ENCODE assay signal across 8 cellular contexts in genomic region chr13:112969692-112970338, GRCh38. TPM values are rescaled to one million over a fixed set of nuclear protein-coding genes. Genes with fewer than 3 reads are reported as not detected.
DNase-seq lines count a peak whose midpoint lies in the region; ATAC-seq lines count a peak whose summit lies in the region.

No MANE protein-coding gene starts in this region.

- DNase-seq in caudate nucleus (lab: John Stamatoyannopoulos, UW) = peak in 1 of 61 donors; percentile 37
- no peak for DNase-seq in naive B cell
- no peak for DNase-seq in NCI-H2227 (lab: John Stamatoyannopoulos, UW; ENCODE audit: unreplicated experiment)
- no peak for DNase-seq in cerebellar nuclear complex (lab: John Stamatoyannopoulos, UW)

- H3K79me2 ChIP-seq in ACC112 (ENCODE audit: control insufficient read depth, insufficient read depth, low read length, unreplicated experiment) = no peaks in the 10 kb centered on the region

- H3K4me1 ChIP-seq in ACC112 (ENCODE audit: control insufficient read depth, insufficient read depth, low read length, unreplicated experiment) = no peaks in the 10 kb centered on the region
- H3K4me1 ChIP-seq in HUES6 (ENCODE audit: control insufficient read depth, insufficient read depth, low read length) = no peaks in the 10 kb centered on the region; the same call in 1 of the 2 replicates

- ATAC-seq in naive B cell (ENCODE audit: low read depth in 2 of 2) (no peak), GM19397 (IDR thresholded peaks at IDR 0.05; ENCODE audit: unreplicated experiment) (no peak), HG03432 (IDR thresholded peaks at IDR 0.05; ENCODE audit: unreplicated experiment) (no peak)

- H3K4me3 ChIP-seq in ACC112 (ENCODE audit: low read depth, low read length) = 0 out of 2 replicates have a peak overlapping the region, but pooled peaks have one; percentile 5
- H3K4me3 ChIP-seq in HUES6 (ENCODE audit: low read depth, low read length) = peak overlapping the region; percentile 55

- no peaks in the 10 kb centered on the region for H3K36me3 Mint-ChIP-seq in naive B cell

- H3K4me3 Mint-ChIP-seq in naive B cell = peak overlapping the region; percentile 80 to 95 (median 90)

- H2AFZ ChIP-seq in ACC112 (ENCODE audit: low read length, unreplicated experiment) = no peak overlapping the region

- H3K27ac ChIP-seq in ACC112 (ENCODE audit: low read depth, low read length) (no peak overlapping the region), HUES6 (ENCODE audit: low read depth, low read length) (no peak overlapping the region), caudate nucleus (ENCODE audit: low read depth, low read length) (peak overlapping the region; percentile 36)

- peaks cover 23 to 43% (median 28%) of the 10 kb centered on the region in 3 donors for H3K27me3 Mint-ChIP-seq in naive B cell

- H3K9me3 Mint-ChIP-seq in naive B cell = peaks cover 0 to 8% (median 0%) of the 10 kb centered on the region in 7 donors

- H3K9me3 ChIP-seq in HUES6 (ENCODE audit: control insufficient read depth, insufficient read depth, low read depth, low read length) = peaks cover 19% of the 10 kb centered on the region

- peaks cover 80% of the 10 kb centered on the region for H3K27me3 ChIP-seq in ACC112 (ENCODE audit: insufficient read depth, low read length)
- H3K27me3 ChIP-seq in HUES6 (ENCODE audit: control insufficient read depth, insufficient read depth, low read length) = peaks cover 46% of the 10 kb centered on the region

- no peaks in the 10 kb centered on the region for H3K36me3 ChIP-seq in ACC112 (ENCODE audit: insufficient read depth, low read length)
- no peaks in the 10 kb centered on the region for H3K36me3 ChIP-seq in HUES6 (ENCODE audit: control insufficient read depth, insufficient read depth, low read length)

- peak overlapping the region; percentile 15 for H3K9ac ChIP-seq in HUES6 (ENCODE audit: low read length)

- H3K4me1 Mint-ChIP-seq in naive B cell = peaks cover 16 to 35% (median 31%) of the 10 kb centered on the region in 3 donors

- H3K27ac Mint-ChIP-seq in naive B cell = peak overlapping the region; percentile 47 to 94 (median 56)

RNA-seq across cellular contexts. Expression of gene MCF2L, which starts 0.8 kb away (rescaled TPM):
- 1 to 10 TPM; 2.1 to 4.7 (median 4.2) TPM for polyA plus RNA-seq in naive B cell (ENCODE audit: low read depth in 6 of 6)
